2 cellular contexts compared by ENCODE assay signal in the genomic region with DNA sequence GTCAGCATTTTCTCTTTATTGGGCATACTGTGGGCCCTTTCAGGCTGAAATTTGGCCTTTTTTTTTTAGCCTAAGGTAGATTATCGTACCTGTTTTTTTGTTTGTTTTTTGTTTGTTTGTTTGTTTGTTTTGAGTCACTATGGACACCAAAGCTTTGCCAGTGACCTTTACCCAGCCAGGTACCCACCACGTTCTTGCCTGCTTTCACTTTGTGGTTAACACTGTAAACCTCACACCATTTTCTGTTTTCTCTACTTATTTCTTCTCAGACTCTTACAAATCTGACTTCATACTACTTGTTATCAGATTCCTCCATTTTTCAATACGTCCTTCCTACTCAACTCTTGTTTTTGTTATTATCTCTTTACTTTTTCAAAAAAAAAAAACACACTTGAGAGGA.
TF ChIP-seq lines count a peak whose summit lies in the region.

No MANE protein-coding gene starts in this region.

TF ChIP-seq in HepG2, 621 proteins besides CTCF, POLR2A, EP300 and RAD21 (continued from another document):
- TF ChIP-seq, protein P1, sequence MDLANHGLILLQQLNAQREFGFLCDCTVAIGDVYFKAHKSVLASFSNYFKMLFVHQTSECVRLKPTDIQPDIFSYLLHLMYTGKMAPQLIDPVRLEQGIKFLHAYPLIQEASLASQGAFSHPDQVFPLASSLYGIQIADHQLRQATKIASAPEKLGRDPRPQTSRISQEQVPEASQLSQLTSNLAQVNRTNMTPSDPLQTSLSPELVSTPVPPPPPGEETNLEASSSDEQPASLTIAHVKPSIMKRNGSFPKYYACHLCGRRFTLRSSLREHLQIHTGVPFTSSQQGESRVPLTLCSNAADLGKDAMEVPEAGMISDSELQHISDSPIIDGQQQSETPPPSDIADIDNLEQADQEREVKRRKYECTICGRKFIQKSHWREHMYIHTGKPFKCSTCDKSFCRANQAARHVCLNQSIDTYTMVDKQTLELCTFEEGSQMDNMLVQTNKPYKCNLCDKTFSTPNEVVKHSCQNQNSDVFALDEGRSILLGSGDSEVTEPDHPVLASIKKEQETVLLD (CRISPR knock-in tag; IDR thresholded peaks at IDR 0.05; ENCODE audit: low read depth), result no peak
TF ChIP-seq in HepG2: peak in this region for 1.

TF ChIP-seq in GM12878, 131 proteins besides CTCF, POLR2A, EP300 and RAD21 (continued from another document):
- TF ChIP-seq, protein P2, sequence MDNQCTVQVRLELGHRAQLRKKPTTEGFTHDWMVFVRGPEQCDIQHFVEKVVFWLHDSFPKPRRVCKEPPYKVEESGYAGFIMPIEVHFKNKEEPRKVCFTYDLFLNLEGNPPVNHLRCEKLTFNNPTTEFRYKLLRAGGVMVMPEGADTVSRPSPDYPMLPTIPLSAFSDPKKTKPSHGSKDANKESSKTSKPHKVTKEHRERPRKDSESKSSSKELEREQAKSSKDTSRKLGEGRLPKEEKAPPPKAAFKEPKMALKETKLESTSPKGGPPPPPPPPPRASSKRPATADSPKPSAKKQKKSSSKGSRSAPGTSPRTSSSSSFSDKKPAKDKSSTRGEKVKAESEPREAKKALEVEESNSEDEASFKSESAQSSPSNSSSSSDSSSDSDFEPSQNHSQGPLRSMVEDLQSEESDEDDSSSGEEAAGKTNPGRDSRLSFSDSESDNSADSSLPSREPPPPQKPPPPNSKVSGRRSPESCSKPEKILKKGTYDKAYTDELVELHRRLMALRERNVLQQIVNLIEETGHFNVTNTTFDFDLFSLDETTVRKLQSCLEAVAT (IDR thresholded peaks at IDR 0.05), result peak; percentile 47; the same call in 1 of the 2 replicates
- TF ChIP-seq MTA2 (IDR thresholded peaks at IDR 0.05; ENCODE audit: low read depth), result peak; percentile 32; the same call in 1 of the 2 replicates
- TF ChIP-seq NR2F1 (conservative IDR thresholded peaks at IDR 0.05), result peak; percentile 44; the same call in 1 of the 2 replicates
- TF ChIP-seq CBX5 (IDR thresholded peaks at IDR 0.05; ENCODE audit: low read depth), result no peak
- TF ChIP-seq ZNF274 (IDR thresholded peaks at IDR 0.05; ENCODE audit: insufficient read depth, insufficient read length), result no peak
